Comparison of ENCODE assay signal across 18 cellular contexts in genomic region chr5:131316822-131317221, GRCh38.
"Had no signal": no experiment of that assay in that cellular context is flagged by ENCODE, and none has a peak within 500 bp of the region (broad histone marks: within the 10 kb centered on the region; RNA-seq: fewer than 3 reads in every experiment).

No MANE protein-coding gene starts in this region.

- H3K27ac ChIP-seq: body of pancreas, coronary artery, esophagus squamous epithelium, hepatocyte, left ventricle myocardium inferior, sigmoid colon had no signal

- H3K4me3 Mint-ChIP-seq: neural crest cell had no signal

- FAIRE-seq: endothelial cell of umbilical vein, keratinocyte had no signal

- H3K4me3 ChIP-seq: body of pancreas, coronary artery, esophagus squamous epithelium, hepatocyte, left ventricle myocardium inferior, sigmoid colon, spleen had no signal

- H3K9me3 ChIP-seq: body of pancreas, esophagus squamous epithelium, left ventricle myocardium inferior, sigmoid colon had no signal

- H3K36me3 ChIP-seq: sigmoid colon had no signal

- DNase-seq: activated CD4-positive, alpha-beta T cell treated with anti-CD3 and anti-CD28 coated beads, Interleukin-2, amount 50 U/mL, for 48 hours; activated CD8-positive, alpha-beta memory T cell treated with anti-CD3 and anti-CD28 coated beads, Interleukin-2, amount 50 U/mL, for 4 hours; activated naive CD4-positive, alpha-beta T cell treated with Interleukin-2 at 50 U/mL for 16 hours; amygdala; body of pancreas; caudate nucleus; effector CD4-positive, alpha-beta T cell; esophagus squamous epithelium; left ventricle myocardium inferior; mesenchymal stem cell; sigmoid colon; spleen; SW 1271 had no signal

- ATAC-seq: body of pancreas had no signal

- H3K4me1 ChIP-seq: left ventricle myocardium inferior had no signal
